ENCODE assay signal across 12 cellular contexts in genomic region chr7:35699906-35700305, GRCh38.
"Had no signal": no experiment of that assay in that cellular context is flagged by ENCODE, and none has a peak within 500 bp of the region (broad histone marks: within the 10 kb centered on the region; RNA-seq: fewer than 3 reads in every experiment).

No MANE protein-coding gene starts in this region.

- H3K36me3 Mint-ChIP-seq: immature natural killer cell, memory B cell had no signal

- H3K27me3 Mint-ChIP-seq: memory B cell had no signal

- H3K27me3 ChIP-seq: esophagus muscularis mucosa, tibial nerve had no signal

- H3K4me3 ChIP-seq: esophagus muscularis mucosa, left ventricle myocardium inferior, tibial nerve had no signal

- H3K9me3 Mint-ChIP-seq: immature natural killer cell, memory B cell had no signal

- H3K4me3 Mint-ChIP-seq: immature natural killer cell, memory B cell had no signal

- DNase-seq: activated effector memory CD4-positive, alpha-beta T cell treated with Interleukin-2 at 50 U/mL for 16 hours; activated naive CD4-positive, alpha-beta T cell treated with anti-CD3 and anti-CD28 coated beads, Interleukin-2, amount 50 U/mL, for 16 hours; amniotic stem cell; effector CD4-positive, alpha-beta T cell; immature natural killer cell; kidney glomerular epithelial cell; left ventricle myocardium inferior; retina; stimulated activated naive CD4-positive, alpha-beta T cell treated with Interleukin-2 at 50 U/mL for 16 hours had no signal

- H3K27ac ChIP-seq: esophagus muscularis mucosa, left ventricle myocardium inferior, tibial nerve had no signal

- H3K27ac Mint-ChIP-seq: immature natural killer cell, memory B cell had no signal

- H3K9me3 ChIP-seq: esophagus muscularis mucosa, left ventricle myocardium inferior, tibial nerve had no signal

- H3K36me3 ChIP-seq: esophagus muscularis mucosa, left ventricle myocardium inferior had no signal
